2 cellular contexts compared by ENCODE assay signal in the genomic region with DNA sequence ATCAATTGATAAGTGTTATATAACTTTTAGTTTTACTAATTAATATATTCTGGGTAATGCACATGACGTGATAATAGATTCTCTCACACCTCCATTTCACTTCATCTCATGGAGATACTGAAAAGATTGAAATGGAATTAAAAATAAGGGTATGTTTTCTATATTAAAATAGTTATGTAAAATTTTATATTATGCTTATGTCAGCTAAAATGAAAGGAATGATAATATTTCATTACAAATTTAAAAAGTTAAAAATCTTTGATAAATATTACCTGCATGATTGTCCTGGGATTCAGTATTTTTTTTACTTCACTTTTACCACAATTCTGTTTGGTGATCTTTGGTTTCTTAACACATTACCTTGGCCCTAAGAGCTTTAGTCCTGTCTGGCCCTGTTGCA.
A peak's percentile ranks its signal among the peaks of the same experiment; 100 is the strongest.
TF ChIP-seq lines count a peak whose summit lies in the region.

No MANE protein-coding gene starts in this region.

TF ChIP-seq in HepG2, 621 proteins besides CTCF, POLR2A, EP300 and RAD21 (continued from another document):
- TF ChIP-seq, protein P1, sequence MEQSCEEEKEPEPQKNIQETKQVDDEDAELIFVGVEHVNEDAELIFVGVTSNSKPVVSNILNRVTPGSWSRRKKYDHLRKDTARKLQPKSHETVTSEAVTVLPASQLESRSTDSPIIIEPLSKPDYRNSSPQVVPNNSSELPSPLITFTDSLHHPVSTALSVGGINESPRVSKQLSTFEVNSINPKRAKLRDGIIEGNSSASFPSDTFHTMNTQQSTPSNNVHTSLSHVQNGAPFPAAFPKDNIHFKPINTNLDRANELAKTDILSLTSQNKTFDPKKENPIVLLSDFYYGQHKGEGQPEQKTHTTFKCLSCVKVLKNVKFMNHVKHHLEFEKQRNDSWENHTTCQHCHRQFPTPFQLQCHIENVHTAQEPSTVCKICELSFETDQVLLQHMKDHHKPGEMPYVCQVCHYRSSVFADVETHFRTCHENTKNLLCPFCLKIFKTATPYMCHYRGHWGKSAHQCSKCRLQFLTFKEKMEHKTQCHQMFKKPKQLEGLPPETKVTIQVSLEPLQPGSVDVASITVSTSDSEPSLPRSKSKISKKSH (CRISPR knock-in tag; IDR thresholded peaks at IDR 0.05; ENCODE audit: borderline replicate concordance) = no peak
- no peak for TF ChIP-seq ZNF570 (CRISPR knock-in tag; IDR thresholded peaks at IDR 0.05; ENCODE audit: borderline replicate concordance)
- no peak for TF ChIP-seq HOXA9 (CRISPR knock-in tag; IDR thresholded peaks at IDR 0.05; ENCODE audit: borderline replicate concordance)
- no peak for TF ChIP-seq FOXA3 (CRISPR knock-in tag; IDR thresholded peaks at IDR 0.05)
- no peak for TF ChIP-seq ZNF607 (CRISPR knock-in tag; IDR thresholded peaks at IDR 0.05; ENCODE audit: borderline replicate concordance)
- TF ChIP-seq MAFK (conservative IDR thresholded peaks at IDR 0.05 in 1 of 2, IDR thresholded peaks at IDR 0.05 in 1 of 2; ENCODE audit: low read length in 2 of 2) = peak; percentile 72 to 98
- no peak for TF ChIP-seq KAT2B (IDR thresholded peaks at IDR 0.05; ENCODE audit: borderline replicate concordance, low read depth, low read length)
- peak; percentile 91 for TF ChIP-seq MAFF (IDR thresholded peaks at IDR 0.05; ENCODE audit: low read depth, low read length)
- TF ChIP-seq ZNF329 (CRISPR knock-in tag; IDR thresholded peaks at IDR 0.05; ENCODE audit: low read depth) = no peak
- no peak for TF ChIP-seq GATA4 (IDR thresholded peaks at IDR 0.05; ENCODE audit: borderline replicate concordance, low read depth)
- TF ChIP-seq, protein P2, sequence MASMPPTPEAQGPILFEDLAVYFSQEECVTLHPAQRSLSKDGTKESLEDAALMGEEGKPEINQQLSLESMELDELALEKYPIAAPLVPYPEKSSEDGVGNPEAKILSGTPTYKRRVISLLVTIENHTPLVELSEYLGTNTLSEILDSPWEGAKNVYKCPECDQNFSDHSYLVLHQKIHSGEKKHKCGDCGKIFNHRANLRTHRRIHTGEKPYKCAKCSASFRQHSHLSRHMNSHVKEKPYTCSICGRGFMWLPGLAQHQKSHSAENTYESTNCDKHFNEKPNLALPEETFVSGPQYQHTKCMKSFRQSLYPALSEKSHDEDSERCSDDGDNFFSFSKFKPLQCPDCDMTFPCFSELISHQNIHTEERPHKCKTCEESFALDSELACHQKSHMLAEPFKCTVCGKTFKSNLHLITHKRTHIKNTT (CRISPR knock-in tag; IDR thresholded peaks at IDR 0.05) = no peak
- no peak for TF ChIP-seq FOSL1 (CRISPR knock-in tag; IDR thresholded peaks at IDR 0.05; ENCODE audit: borderline replicate concordance)
- TF ChIP-seq NFYB (CRISPR knock-in tag; IDR thresholded peaks at IDR 0.05) = no peak
TF ChIP-seq in HepG2: peak in this region for 2.

TF ChIP-seq in K562, 482 proteins besides CTCF, POLR2A, EP300 and RAD21 (continued from another document):
- no peak for TF ChIP-seq SAP30 (IDR thresholded peaks at IDR 0.05; ENCODE audit: borderline replicate concordance, insufficient read depth, low read depth, low read length, poor library complexity, severe bottlenecking)
- TF ChIP-seq, protein P3, sequence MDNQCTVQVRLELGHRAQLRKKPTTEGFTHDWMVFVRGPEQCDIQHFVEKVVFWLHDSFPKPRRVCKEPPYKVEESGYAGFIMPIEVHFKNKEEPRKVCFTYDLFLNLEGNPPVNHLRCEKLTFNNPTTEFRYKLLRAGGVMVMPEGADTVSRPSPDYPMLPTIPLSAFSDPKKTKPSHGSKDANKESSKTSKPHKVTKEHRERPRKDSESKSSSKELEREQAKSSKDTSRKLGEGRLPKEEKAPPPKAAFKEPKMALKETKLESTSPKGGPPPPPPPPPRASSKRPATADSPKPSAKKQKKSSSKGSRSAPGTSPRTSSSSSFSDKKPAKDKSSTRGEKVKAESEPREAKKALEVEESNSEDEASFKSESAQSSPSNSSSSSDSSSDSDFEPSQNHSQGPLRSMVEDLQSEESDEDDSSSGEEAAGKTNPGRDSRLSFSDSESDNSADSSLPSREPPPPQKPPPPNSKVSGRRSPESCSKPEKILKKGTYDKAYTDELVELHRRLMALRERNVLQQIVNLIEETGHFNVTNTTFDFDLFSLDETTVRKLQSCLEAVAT (IDR thresholded peaks at IDR 0.05) = no peak
- TF ChIP-seq C11orf30 (IDR thresholded peaks at IDR 0.05; ENCODE audit: low read depth) = peak; percentile 45; the same call in 1 of the 2 replicates
- peak; percentile 75 for TF ChIP-seq ZNF316 (IDR thresholded peaks at IDR 0.05)
- TF ChIP-seq, protein P4, sequence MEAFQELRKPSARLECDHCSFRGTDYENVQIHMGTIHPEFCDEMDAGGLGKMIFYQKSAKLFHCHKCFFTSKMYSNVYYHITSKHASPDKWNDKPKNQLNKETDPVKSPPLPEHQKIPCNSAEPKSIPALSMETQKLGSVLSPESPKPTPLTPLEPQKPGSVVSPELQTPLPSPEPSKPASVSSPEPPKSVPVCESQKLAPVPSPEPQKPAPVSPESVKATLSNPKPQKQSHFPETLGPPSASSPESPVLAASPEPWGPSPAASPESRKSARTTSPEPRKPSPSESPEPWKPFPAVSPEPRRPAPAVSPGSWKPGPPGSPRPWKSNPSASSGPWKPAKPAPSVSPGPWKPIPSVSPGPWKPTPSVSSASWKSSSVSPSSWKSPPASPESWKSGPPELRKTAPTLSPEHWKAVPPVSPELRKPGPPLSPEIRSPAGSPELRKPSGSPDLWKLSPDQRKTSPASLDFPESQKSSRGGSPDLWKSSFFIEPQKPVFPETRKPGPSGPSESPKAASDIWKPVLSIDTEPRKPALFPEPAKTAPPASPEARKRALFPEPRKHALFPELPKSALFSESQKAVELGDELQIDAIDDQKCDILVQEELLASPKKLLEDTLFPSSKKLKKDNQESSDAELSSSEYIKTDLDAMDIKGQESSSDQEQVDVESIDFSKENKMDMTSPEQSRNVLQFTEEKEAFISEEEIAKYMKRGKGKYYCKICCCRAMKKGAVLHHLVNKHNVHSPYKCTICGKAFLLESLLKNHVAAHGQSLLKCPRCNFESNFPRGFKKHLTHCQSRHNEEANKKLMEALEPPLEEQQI (IDR thresholded peaks at IDR 0.05) = no peak
- TF ChIP-seq RB1 (IDR thresholded peaks at IDR 0.05; ENCODE audit: low read depth) = no peak
- TF ChIP-seq COPS2 (conservative IDR thresholded peaks at IDR 0.05) = no peak
- TF ChIP-seq MAFF (IDR thresholded peaks at IDR 0.05; ENCODE audit: low read length) = peak; percentile 53; the same call in 1 of the 2 replicates
- no peak for TF ChIP-seq CCNT2 (IDR thresholded peaks at IDR 0.05; ENCODE audit: borderline replicate concordance, extremely low read depth, insufficient read length, low read depth, low read length)
